In the genomic region with DNA sequence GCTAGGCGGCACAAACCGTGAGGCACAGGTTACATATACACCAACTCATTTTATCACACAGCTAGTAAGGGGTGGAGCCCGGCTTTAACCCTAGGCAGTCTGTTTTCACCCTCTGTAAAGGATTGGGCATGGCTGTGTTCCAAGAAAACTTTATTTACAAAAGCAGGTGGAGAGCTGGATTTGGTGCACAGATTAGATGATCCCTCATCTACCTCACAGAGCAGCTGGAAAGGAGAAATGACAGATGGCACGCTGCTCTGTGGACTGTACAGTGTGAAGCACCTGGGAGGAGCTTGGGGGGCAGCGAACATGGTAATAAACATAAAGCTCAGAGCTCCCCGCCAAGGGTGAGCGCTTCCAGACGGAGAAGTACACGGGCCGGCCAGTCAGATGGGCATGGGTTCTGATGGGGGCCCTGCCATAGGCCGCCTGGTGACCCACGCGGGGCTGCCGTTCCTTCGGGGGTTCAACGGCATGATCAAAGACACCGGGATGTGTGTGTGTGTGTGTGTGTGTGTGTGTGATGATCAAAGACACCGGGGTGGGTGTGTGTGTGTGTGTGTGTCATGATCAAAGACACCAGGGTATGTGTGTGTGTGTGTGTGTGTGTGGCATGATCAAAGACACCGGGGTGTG, we compare ENCODE assay signal across 8 cellular contexts. TPM values are rescaled to one million over a fixed set of nuclear protein-coding genes. Genes with fewer than 3 reads are reported as not detected.
DNase-seq lines count a peak whose midpoint lies in the region; ATAC-seq and TF ChIP-seq lines count a peak whose summit lies in the region.

No MANE protein-coding gene starts in this region.

- BruUV-seq in Calu3 (replicated peaks; lab: Mats Ljungman, UMichigan), result no TSS peak

- peaks cover 26% of the 10 kb centered on the region for H3K4me1 Mint-ChIP-seq in Calu3 (ENCODE audit: low read depth, unreplicated experiment)

- H3K4me3 ChIP-seq in Karpas-422 (ENCODE audit: low read length), result no peak overlapping the region

- no peaks in the 10 kb centered on the region for H3K27me3 Mint-ChIP-seq in Calu3 (ENCODE audit: unreplicated experiment)

- no peak overlapping the region for H3K9ac ChIP-seq in Karpas-422 (ENCODE audit: low read length)

- H3K27me3 ChIP-seq in Karpas-422 (ENCODE audit: low read length), result no peaks in the 10 kb centered on the region

- DNase-seq in Calu3 (peak; percentile 31), NCI-H2107 treated with DMSO at 0.1 percent for 48 hours (lab: John Stamatoyannopoulos, UW; ENCODE audit: unreplicated experiment) (peak; percentile 57), mesenteric fat pad (ENCODE audit: low spot score) (peak; percentile 84), Karpas-422 (no peak), GM10266 (ENCODE audit: extremely low spot score) (no peak)
- peak; percentile 31 for DNase-seq in activated CD8-positive, alpha-beta memory T cell treated with anti-CD3 and anti-CD28 coated beads, Interleukin-2, amount 50 U/mL, for 4 hours

- H3K4me2 ChIP-seq in Karpas-422 (ENCODE audit: low read depth, low read length, poor library complexity, severe bottlenecking), result no peak overlapping the region

- H3K9me3 Mint-ChIP-seq in Calu3 (ENCODE audit: low read depth, unreplicated experiment), result no peaks in the 10 kb centered on the region

- no peak for TF ChIP-seq CTCF in Calu3 (IDR thresholded peaks at IDR 0.05; ENCODE audit: unreplicated experiment)
- no peak for TF ChIP-seq CTCF in GM10266 (IDR thresholded peaks at IDR 0.05; ENCODE audit: control insufficient read depth, insufficient read depth, low read depth, missing control alignments)

- H3K79me2 ChIP-seq in Karpas-422 (ENCODE audit: low read length), result peaks cover 29% of the 10 kb centered on the region

- H3K9me3 ChIP-seq in Karpas-422 (ENCODE audit: low read length), result no peaks in the 10 kb centered on the region

- peaks cover 12% of the 10 kb centered on the region for H3K4me1 ChIP-seq in Karpas-422 (ENCODE audit: low read length)

- no peak overlapping the region for H2AFZ ChIP-seq in Karpas-422 (ENCODE audit: low read length)

- H3K4me3 Mint-ChIP-seq in Calu3 (ENCODE audit: low read depth, unreplicated experiment), result peak overlapping the region; percentile 87

- intact Hi-C loops in Calu3 (cut with micrococcal nuclease; ENCODE audit: unreplicated experiment), result no loop called here

- CTCF ChIA-PET in Calu3 (lab: Charles Lee), result interaction anchor here (0.6 to 1.3 kb wide), 5 partner anchors 25 to 669 kb away, joined by 3 to 7 read pairs (median 3); no protein-coding TSS in a partner anchor

- no peak for ATAC-seq in HG03442 (IDR thresholded peaks at IDR 0.05; ENCODE audit: unreplicated experiment)
- ATAC-seq in GM19397 (IDR thresholded peaks at IDR 0.05; ENCODE audit: unreplicated experiment), result no peak

- peaks cover 30% of the 10 kb centered on the region for H3K36me3 Mint-ChIP-seq in Calu3 (ENCODE audit: insufficient read depth, unreplicated experiment)

- peak overlapping the region; percentile 72 for H3K27ac Mint-ChIP-seq in Calu3 (ENCODE audit: unreplicated experiment)

- H3K9me2 ChIP-seq in Karpas-422 (replicated peaks; ENCODE audit: insufficient read depth, low read length), result no peaks in the 10 kb centered on the region

- H3K36me3 ChIP-seq in Karpas-422 (ENCODE audit: insufficient read depth, low read length), result peaks cover 7% of the 10 kb centered on the region

- H3K27ac ChIP-seq in Karpas-422 (ENCODE audit: low read length), result no peak overlapping the region

- H4K20me1 ChIP-seq in Karpas-422 (ENCODE audit: insufficient read depth, low read depth, low read length), result peaks cover 22% of the 10 kb centered on the region

RNA-seq across cellular contexts. Expression of a gene that starts 0.9 kb away (rescaled TPM):
- total RNA-seq in Calu3 (2022) (26.4 and 27.3 TPM in 2 replicates), mesenteric fat pad (6.1 TPM)
- 22.9 and 36.9 TPM in 2 replicates for total RNA-seq in Karpas-422 (2014; rRNA removed; shearing (Covaris generic); ENCODE audit: low replicate concordance)

Comparison
In these comparisons a context has a peak if more than half of its experiments do, and no peak if none do; other contexts are left out.
1. DNase-seq: peak in Calu3 (single experiment), NCI-H2107 treated with DMSO at 0.1 percent for 48 hours (single experiment), activated CD8-positive, alpha-beta memory T cell treated with anti-CD3 and anti-CD28 coated beads, Interleukin-2, amount 50 U/mL, for 4 hours (single experiment) and mesenteric fat pad (single experiment); none in Karpas-422 (single experiment) and GM10266 (single experiment).